8 cellular contexts compared by ENCODE assay signal in the genomic region with DNA sequence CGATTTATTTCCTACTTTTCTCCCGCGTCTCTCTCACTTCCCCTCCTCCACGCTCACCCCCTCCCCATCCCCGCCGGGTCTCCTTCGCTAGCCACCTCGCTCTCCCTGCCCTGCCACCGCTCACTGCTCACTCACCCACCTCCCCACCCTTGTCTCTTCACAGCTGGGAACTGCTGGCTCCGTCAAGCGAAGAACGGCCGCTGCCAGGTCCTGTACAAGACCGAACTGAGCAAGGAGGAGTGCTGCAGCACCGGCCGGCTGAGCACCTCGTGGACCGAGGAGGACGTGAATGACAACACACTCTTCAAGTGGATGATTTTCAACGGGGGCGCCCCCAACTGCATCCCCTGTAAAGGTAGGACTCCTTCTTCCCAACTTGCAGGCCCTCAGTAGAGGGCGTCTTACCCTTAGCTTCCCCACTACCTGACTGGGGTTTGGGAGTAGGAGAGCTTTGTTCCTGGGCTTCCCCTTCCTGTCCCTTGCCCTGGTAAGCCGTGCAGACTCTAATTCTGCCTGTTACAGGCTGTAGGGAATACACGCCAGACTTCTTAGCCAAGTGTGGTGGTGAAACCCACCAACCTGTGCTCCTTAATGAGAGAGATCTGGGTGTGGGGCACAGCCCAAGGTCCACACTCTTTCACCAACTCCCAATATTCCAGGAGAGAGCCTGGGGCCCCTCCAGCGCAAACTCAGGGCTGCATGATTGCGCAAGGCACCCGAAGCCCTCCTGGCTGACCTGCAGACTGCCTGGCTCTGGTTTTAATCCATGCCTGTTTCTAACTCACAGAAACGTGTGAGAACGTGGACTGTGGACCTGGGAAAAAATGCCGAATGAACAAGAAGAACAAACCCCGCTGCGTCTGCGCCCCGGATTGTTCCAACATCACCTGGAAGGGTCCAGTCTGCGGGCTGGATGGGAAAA. TPM values are rescaled to one million over a fixed set of nuclear protein-coding genes. Genes with fewer than 3 reads are reported as not detected.
DNase-seq lines count a peak whose midpoint lies in the region; ATAC-seq and TF ChIP-seq lines count a peak whose summit lies in the region.

No MANE protein-coding gene starts in this region.

- DNase-seq in activated CD8-positive, alpha-beta T cell treated with anti-CD3 and anti-CD28 coated beads, Interleukin-2, amount 10 ng/mL, durations not matched to agents 7 days and 5 days: peak; percentile 33
- peak; percentile 31 for DNase-seq in fibroblast of pulmonary artery (ENCODE audit: low read depth)
- DNase-seq in natural killer cell treated with Interleukin-12 subunit alpha and Interleukin-12 subunit beta and Interleukin-15 and Interleukin-18, amount 100 ng/mL, for 72 hours (ENCODE audit: low spot score): no peak
- DNase-seq in Ammon's horn (ENCODE audit: low spot score): no peak
- no peak for DNase-seq in A172 (ENCODE audit: low spot score)

- H3K4me1 ChIP-seq in BLaER1 treated with 17β-estradiol and CSF1 and Interleukin-3, amounts not matched to agents 10 nM and 100 nM: peaks cover 16 to 45% (median 37%) of the 10 kb centered on the region in 10 experiments

- H3K27ac ChIP-seq in BLaER1 treated with 17β-estradiol and CSF1 and Interleukin-3, amounts not matched to agents 10 nM and 100 nM: peak overlapping the region in 9 of 11 experiments; percentile 64 to 81 (median 74); a peak in 18 of 22 replicates

- peak overlapping the region; percentile 1 to 78 (median 70); a peak in 18 of 22 replicates for H3K9ac ChIP-seq in BLaER1 treated with 17β-estradiol and CSF1 and Interleukin-3, amounts not matched to agents 10 nM and 100 nM

- H3K4me3 ChIP-seq in BLaER1 treated with 17β-estradiol and CSF1 and Interleukin-3, amounts not matched to agents 10 nM and 100 nM: peak overlapping the region; percentile 40 to 79 (median 66)
- peak overlapping the region; percentile 80 for H3K4me3 ChIP-seq in fibroblast of pulmonary artery (replicated peaks; ENCODE audit: low read depth, low read length)

- peak overlapping the region; percentile 81 for H3K4me3 Mint-ChIP-seq in activated CD8-positive, alpha-beta T cell treated with anti-CD3 and anti-CD28 coated beads, Interleukin-2, amount 10 ng/mL, durations not matched to agents 7 days and 5 days
- peak overlapping the region; percentile 84 for H3K4me3 Mint-ChIP-seq in natural killer cell treated with Interleukin-12 subunit alpha and Interleukin-12 subunit beta and Interleukin-15 and Interleukin-18, amount 100 ng/mL, for 72 hours

- TF ChIP-seq CTCF in fibroblast of pulmonary artery (IDR thresholded peaks at IDR 0.05; ENCODE audit: low read length, missing control alignments): peak; percentile 38

- CTCF ChIA-PET in activated CD8-positive, alpha-beta T cell treated with anti-CD3 and anti-CD28 coated beads, Interleukin-2, amount 10 ng/mL, durations not matched to agents 7 days and 5 days (lab: Charles Lee): interaction anchor here (1.1 to 2.4 kb wide), 2 partner anchors 746 to 752 kb away, joined by 6 to 12 read pairs; no protein-coding TSS in a partner anchor

- H3K4me2 ChIP-seq in BLaER1 treated with 17β-estradiol and CSF1 and Interleukin-3, amounts not matched to agents 10 nM and 100 nM: peak overlapping the region; percentile 65 to 99 (median 98)

- peaks cover 0 to 27% (median 0%) of the 10 kb centered on the region in 11 experiments; a peak in 6 of 22 replicates for H4K20me1 ChIP-seq in BLaER1 treated with 17β-estradiol and CSF1 and Interleukin-3, amounts not matched to agents 10 nM and 100 nM

- no peak overlapping the region for H3K27ac Mint-ChIP-seq in activated CD8-positive, alpha-beta T cell treated with anti-CD3 and anti-CD28 coated beads, Interleukin-2, amount 10 ng/mL, durations not matched to agents 7 days and 5 days
- H3K27ac Mint-ChIP-seq in natural killer cell treated with Interleukin-12 subunit alpha and Interleukin-12 subunit beta and Interleukin-15 and Interleukin-18, amount 100 ng/mL, for 72 hours: peak overlapping the region in 1 of 2 donors; percentile 69

- no peaks in the 10 kb centered on the region for H3K9me3 Mint-ChIP-seq in activated CD8-positive, alpha-beta T cell treated with anti-CD3 and anti-CD28 coated beads, Interleukin-2, amount 10 ng/mL, durations not matched to agents 7 days and 5 days (ENCODE audit: insufficient read depth)
- H3K9me3 Mint-ChIP-seq in natural killer cell treated with Interleukin-12 subunit alpha and Interleukin-12 subunit beta and Interleukin-15 and Interleukin-18, amount 100 ng/mL, for 72 hours: no peaks in the 10 kb centered on the region

- POLR2A ChIA-PET in activated CD8-positive, alpha-beta T cell treated with anti-CD3 and anti-CD28 coated beads, Interleukin-2, amount 10 ng/mL, durations not matched to agents 7 days and 5 days (lab: Charles Lee): no interaction called here

- H3K36me3 Mint-ChIP-seq in activated CD8-positive, alpha-beta T cell treated with anti-CD3 and anti-CD28 coated beads, Interleukin-2, amount 10 ng/mL, durations not matched to agents 7 days and 5 days (ENCODE audit: low read depth): no peaks in the 10 kb centered on the region
- H3K36me3 Mint-ChIP-seq in natural killer cell treated with Interleukin-12 subunit alpha and Interleukin-12 subunit beta and Interleukin-15 and Interleukin-18, amount 100 ng/mL, for 72 hours: peaks cover 6% of the 10 kb centered on the region

- ATAC-seq in HG02571 (IDR thresholded peaks at IDR 0.05; ENCODE audit: unreplicated experiment) (peak; percentile 8), GM19452 (IDR thresholded peaks at IDR 0.05; ENCODE audit: unreplicated experiment) (no peak)
- peak; percentile 16 for ATAC-seq in activated CD8-positive, alpha-beta T cell treated with anti-CD3 and anti-CD28 coated beads, Interleukin-2, amount 10 ng/mL, durations not matched to agents 7 days and 5 days
- ATAC-seq in natural killer cell treated with Interleukin-12 subunit alpha and Interleukin-12 subunit beta and Interleukin-15 and Interleukin-18, amount 100 ng/mL, for 72 hours: peak in 1 of 2 donors; percentile 37

- H3K27me3 ChIP-seq in BLaER1 treated with 17β-estradiol and CSF1 and Interleukin-3, amounts not matched to agents 10 nM and 100 nM: peaks cover 30 to 73% (median 64%) of the 10 kb centered on the region in 11 experiments

- no peaks in the 10 kb centered on the region for H3K36me3 ChIP-seq in BLaER1 treated with 17β-estradiol and CSF1 and Interleukin-3, amounts not matched to agents 10 nM and 100 nM

- H3K27me3 Mint-ChIP-seq in activated CD8-positive, alpha-beta T cell treated with anti-CD3 and anti-CD28 coated beads, Interleukin-2, amount 10 ng/mL, durations not matched to agents 7 days and 5 days (ENCODE audit: low read depth): peaks cover 60% of the 10 kb centered on the region
- H3K27me3 Mint-ChIP-seq in natural killer cell treated with Interleukin-12 subunit alpha and Interleukin-12 subunit beta and Interleukin-15 and Interleukin-18, amount 100 ng/mL, for 72 hours: peaks cover 36 to 38% of the 10 kb centered on the region in 2 donors

- no peaks in the 10 kb centered on the region for H3K9me3 ChIP-seq in BLaER1 treated with 17β-estradiol and CSF1 and Interleukin-3, amounts not matched to agents 10 nM and 100 nM (replicated peaks in 1 of 11)

- H3K4me1 Mint-ChIP-seq in activated CD8-positive, alpha-beta T cell treated with anti-CD3 and anti-CD28 coated beads, Interleukin-2, amount 10 ng/mL, durations not matched to agents 7 days and 5 days (ENCODE audit: low read depth): peaks cover 34% of the 10 kb centered on the region
- H3K4me1 Mint-ChIP-seq in natural killer cell treated with Interleukin-12 subunit alpha and Interleukin-12 subunit beta and Interleukin-15 and Interleukin-18, amount 100 ng/mL, for 72 hours (ENCODE audit: low read depth in 2 of 2): peaks cover 32 to 34% of the 10 kb centered on the region in 2 donors

RNA-seq across cellular contexts. Expression of a gene that starts 2.5 kb away (rescaled TPM):
- total RNA-seq in activated CD8-positive, alpha-beta T cell treated with anti-CD3 and anti-CD28 coated beads, Interleukin-2, amount 10 ng/mL, durations not matched to agents 7 days and 5 days: not detected
- not detected for total RNA-seq in natural killer cell treated with Interleukin-12 subunit alpha and Interleukin-12 subunit beta and Interleukin-15 and Interleukin-18, amount 100 ng/mL, for 72 hours
- total RNA-seq in A172 (2014; rRNA removed; shearing (Covaris generic)): 14.3 and 20.4 TPM in 2 replicates

Comparison
In these comparisons a context has a peak if more than half of its experiments do, and no peak if none do; other contexts are left out.
1. DNase-seq: peak in activated CD8-positive, alpha-beta T cell treated with anti-CD3 and anti-CD28 coated beads, Interleukin-2, amount 10 ng/mL, durations not matched to agents 7 days and 5 days (single experiment) and fibroblast of pulmonary artery (single experiment); none in natural killer cell treated with Interleukin-12 subunit alpha and Interleukin-12 subunit beta and Interleukin-15 and Interleukin-18, amount 100 ng/mL, for 72 hours (single experiment), Ammon's horn (single experiment) and A172 (single experiment).
2. RNA of a gene that starts 2.5 kb away (total RNA-seq): 14.3 to 20.4 TPM in A172; not detected in natural killer cell treated with Interleukin-12 subunit alpha and Interleukin-12 subunit beta and Interleukin-15 and Interleukin-18, amount 100 ng/mL, for 72 hours and not detected in activated CD8-positive, alpha-beta T cell treated with anti-CD3 and anti-CD28 coated beads, Interleukin-2, amount 10 ng/mL, durations not matched to agents 7 days and 5 days; every median in the first group is over 10 times any median in the second.